21 cellular contexts compared by ENCODE assay signal in genomic region chrX:25016938-25017598, GRCh38. TPM values are rescaled to one million over a fixed set of nuclear protein-coding genes. Genes with fewer than 3 reads are reported as not detected.
DNase-seq lines count a peak whose midpoint lies in the region; ATAC-seq and TF ChIP-seq lines count a peak whose summit lies in the region.
"Had no signal": no experiment of that assay in that cellular context is flagged by ENCODE, and none has a peak within 500 bp of the region (broad histone marks: within the 10 kb centered on the region; RNA-seq: fewer than 3 reads in every experiment).

No MANE protein-coding gene starts in this region.

- H3K9me3 Mint-ChIP-seq in GM23338 (0 out of 3 replicates have a peak, but pooled peaks cover 3% of the 10 kb centered on the region), chondrocyte (ENCODE audit: low read depth) (no peaks in the 10 kb centered on the region)

- DNase-seq in GM23338 (ENCODE audit: low spot score) = no peak
- DNase-seq in SK-N-MC (ENCODE audit: low read depth, low spot score) = no peak
- no peak for DNase-seq in gastrocnemius medialis
- DNase-seq in chondrocyte (ENCODE audit: low spot score) = no peak
- DNase-seq: activated CD8-positive, alpha-beta memory T cell treated with anti-CD3 and anti-CD28 coated beads, Interleukin-2, amount 10 ng/mL, durations not matched to agents 7 days and 5 days; activated effector memory CD4-positive, alpha-beta T cell treated with Interleukin-2 at 50 U/mL for 16 hours; cerebellar nuclear complex; mucosa of descending colon; NCI-H226; spleen; T-cell had no signal

- in situ Hi-C loops in gastrocnemius medialis (cut with MboI; ENCODE audit: low sequenced_read_pairs in 4 of 4) = loop anchor here in 2 of 4 donors (10.0 to 25.0 kb wide), 2 partner anchors 180 to 262 kb away; no protein-coding TSS in a partner anchor

- H3K4me1 Mint-ChIP-seq in GM23338 (peaks cover 28% of the 10 kb centered on the region), chondrocyte (ENCODE audit: low read depth) (peaks cover 44% of the 10 kb centered on the region)

- no peaks in the 10 kb centered on the region for H3F3A ChIP-seq in GM23338 (replicated peaks; ENCODE audit: low read depth)

- TF ChIP-seq POLR2A in gastrocnemius medialis (IDR thresholded peaks at IDR 0.05) = no peak

- no peak overlapping the region for H3K27ac ChIP-seq in GM23338 (ENCODE audit: low read depth)
- H3K27ac ChIP-seq in SK-N-MC = peak overlapping the region; percentile 38; the same call in 1 of the 2 replicates
- H3K27ac ChIP-seq in gastrocnemius medialis = peak overlapping the region in 1 of 4 donors; percentile 42
- H3K27ac ChIP-seq: BLaER1, RWPE1, spleen, thoracic aorta had no signal

- H3K79me2 ChIP-seq in GM23338 (replicated peaks; ENCODE audit: insufficient read depth) = no peaks in the 10 kb centered on the region

- H2AFZ ChIP-seq in GM23338 = 0 out of 2 replicates have a peak overlapping the region, but pooled peaks have one; percentile 47

- H3K27me3 Mint-ChIP-seq in GM23338 (ENCODE audit: insufficient read depth, low read depth, poor library complexity) = peaks cover 89% of the 10 kb centered on the region
- H3K27me3 Mint-ChIP-seq in chondrocyte (ENCODE audit: low read depth) = peaks cover 78% of the 10 kb centered on the region

- H3K9ac ChIP-seq in SK-N-MC (ENCODE audit: insufficient read length) = peak overlapping the region; percentile 60
- no peak overlapping the region for H3K9ac ChIP-seq in iPS-15b (ENCODE audit: low read depth, low read length)
- H3K9ac ChIP-seq: BLaER1 had no signal

- peak overlapping the region; percentile 75 for H3K4me2 ChIP-seq in GM23338
- H3K4me2 ChIP-seq: BLaER1 had no signal

- H3K4me1 ChIP-seq in GM23338 (ENCODE audit: insufficient read depth) = peaks cover 29% of the 10 kb centered on the region
- peaks cover 26% of the 10 kb centered on the region for H3K4me1 ChIP-seq in iPS-15b (ENCODE audit: control insufficient read depth, insufficient read depth, low read length)
- H3K4me1 ChIP-seq in gastrocnemius medialis = peaks cover 12 to 13% of the 10 kb centered on the region in 2 donors

- no peak overlapping the region for H3K27ac Mint-ChIP-seq in GM23338
- H3K27ac Mint-ChIP-seq in chondrocyte (ENCODE audit: unreplicated experiment) = no peak overlapping the region
- H3K27ac Mint-ChIP-seq: activated CD8-positive, alpha-beta memory T cell treated with anti-CD3 and anti-CD28 coated beads, Interleukin-2, amount 10 ng/mL, durations not matched to agents 7 days and 5 days; T-cell had no signal

- ATAC-seq in GM23338 = no peak
- ATAC-seq in gastrocnemius medialis = no peak
- no peak for ATAC-seq in GM19463 (IDR thresholded peaks at IDR 0.05; ENCODE audit: unreplicated experiment)
- ATAC-seq in GM18502 (IDR thresholded peaks at IDR 0.05; ENCODE audit: poor library complexity, unreplicated experiment) = no peak
- ATAC-seq: activated CD4-positive, CD25-positive, alpha-beta regulatory T cell treated with anti-CD3 and anti-CD28 coated beads, Interleukin-2, amount 50 U/mL, for 24 hours; activated CD8-positive, alpha-beta memory T cell treated with anti-CD3 and anti-CD28 coated beads, Interleukin-2, amount 10 ng/mL, durations not matched to agents 7 days and 5 days; HCT116; left lobe of liver; mucosa of descending colon; T-cell had no signal

- H3K27me3 ChIP-seq in GM23338 (ENCODE audit: insufficient read depth) (peaks cover 95% of the 10 kb centered on the region), iPS-15b (ENCODE audit: control insufficient read depth, insufficient read depth, low read length) (peaks cover 96% of the 10 kb centered on the region), gastrocnemius medialis (peaks cover 49 to 70% (median 65%) of the 10 kb centered on the region in 3 donors)

- peaks cover 3% of the 10 kb centered on the region; the same call in 1 of the 3 replicates for H3K36me3 Mint-ChIP-seq in GM23338 (ENCODE audit: low read depth)
- H3K36me3 Mint-ChIP-seq in chondrocyte (ENCODE audit: low read depth) = peaks cover 1% of the 10 kb centered on the region
- H3K36me3 Mint-ChIP-seq: activated CD8-positive, alpha-beta memory T cell treated with anti-CD3 and anti-CD28 coated beads, Interleukin-2, amount 10 ng/mL, durations not matched to agents 7 days and 5 days; T-cell had no signal

- intact Hi-C loops in gastrocnemius medialis (cut with DNase I; ENCODE audit: low total_unique reads) = loop anchor here (5.0 kb wide), 1 partner anchor 265 kb away; no protein-coding TSS in a partner anchor

- no peaks in the 10 kb centered on the region for H4K20me1 ChIP-seq in GM23338 (replicated peaks; ENCODE audit: insufficient read depth)

- H3K4me3 Mint-ChIP-seq in GM23338 = peak overlapping the region; percentile 73
- H3K4me3 Mint-ChIP-seq in chondrocyte (ENCODE audit: unreplicated experiment) = no peak overlapping the region
- H3K4me3 Mint-ChIP-seq: activated CD8-positive, alpha-beta memory T cell treated with anti-CD3 and anti-CD28 coated beads, Interleukin-2, amount 10 ng/mL, durations not matched to agents 7 days and 5 days had no signal

- no peaks in the 10 kb centered on the region for H3K36me3 ChIP-seq in GM23338 (ENCODE audit: insufficient read depth)
- no peaks in the 10 kb centered on the region for H3K36me3 ChIP-seq in SK-N-MC (ENCODE audit: insufficient read depth, low read length)
- H3K36me3 ChIP-seq in iPS-15b (ENCODE audit: control insufficient read depth, insufficient read depth, low read length) = no peaks in the 10 kb centered on the region
- H3K36me3 ChIP-seq in gastrocnemius medialis = no peaks in the 10 kb centered on the region
- H3K36me3 ChIP-seq: BLaER1, spleen, thoracic aorta had no signal

- H3K9me2 ChIP-seq in GM23338 (ENCODE audit: insufficient read depth) = no peaks in the 10 kb centered on the region

- TF ChIP-seq CTCF in GM23338 (conservative IDR thresholded peaks at IDR 0.05; ENCODE audit: low read depth in 2 of 2) = no peak
- no peak for TF ChIP-seq CTCF in gastrocnemius medialis (IDR thresholded peaks at IDR 0.05 in 4 of 5, conservative IDR thresholded peaks at IDR 0.05 in 1 of 5)
- TF ChIP-seq CTCF in chondrocyte (IDR thresholded peaks at IDR 0.05) = no peak

- H3K9me3 ChIP-seq in SK-N-MC (ENCODE audit: low read depth, low read length) (no peaks in the 10 kb centered on the region), iPS-15b (ENCODE audit: control insufficient read depth, insufficient read depth, low read length) (no peaks in the 10 kb centered on the region), gastrocnemius medialis (no peaks in the 10 kb centered on the region)
- H3K9me3 ChIP-seq: mucosa of descending colon, thoracic aorta had no signal

- H3K4me3 ChIP-seq in GM23338 (peak overlapping the region; percentile 52), SK-N-MC (peak overlapping the region; percentile 77), iPS-15b (ENCODE audit: low read depth, low read length) (peak overlapping the region; percentile 48), gastrocnemius medialis (peak overlapping the region in 3 of 4 donors; percentile 36 to 57 (median 48))
- H3K4me3 ChIP-seq: BLaER1, mucosa of descending colon, thoracic aorta had no signal

TF ChIP-seq in GM23338, 12 proteins besides CTCF, POLR2A, EP300 and RAD21 (continues in another document):
- TF ChIP-seq EZH2phosphoT487 (IDR thresholded peaks at IDR 0.05; ENCODE audit: unreplicated experiment) (no peak), ZNF331 (CRISPR knock-in tag; IDR thresholded peaks at IDR 0.05; ENCODE audit: low read depth) (no peak), CREB1 (CRISPR knock-in tag; IDR thresholded peaks at IDR 0.05; ENCODE audit: low read depth) (no peak), JUNB (IDR thresholded peaks at IDR 0.05; ENCODE audit: unreplicated experiment) (no peak), EZH2 (IDR thresholded peaks at IDR 0.05; ENCODE audit: low read depth, unreplicated experiment) (no peak), ZNF114 (CRISPR knock-in tag; IDR thresholded peaks at IDR 0.05) (no peak), STAT1 (IDR thresholded peaks at IDR 0.05; ENCODE audit: unreplicated experiment) (no peak)
- TF ChIP-seq, protein P1, sequence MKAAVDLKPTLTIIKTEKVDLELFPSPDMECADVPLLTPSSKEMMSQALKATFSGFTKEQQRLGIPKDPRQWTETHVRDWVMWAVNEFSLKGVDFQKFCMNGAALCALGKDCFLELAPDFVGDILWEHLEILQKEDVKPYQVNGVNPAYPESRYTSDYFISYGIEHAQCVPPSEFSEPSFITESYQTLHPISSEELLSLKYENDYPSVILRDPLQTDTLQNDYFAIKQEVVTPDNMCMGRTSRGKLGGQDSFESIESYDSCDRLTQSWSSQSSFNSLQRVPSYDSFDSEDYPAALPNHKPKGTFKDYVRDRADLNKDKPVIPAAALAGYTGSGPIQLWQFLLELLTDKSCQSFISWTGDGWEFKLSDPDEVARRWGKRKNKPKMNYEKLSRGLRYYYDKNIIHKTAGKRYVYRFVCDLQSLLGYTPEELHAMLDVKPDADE (IDR thresholded peaks at IDR 0.05) = no peak

RNA-seq across cellular contexts. Expression of gene ARX, which starts 1.3 kb away (rescaled TPM):
- not detected in 2 replicates for total RNA-seq in GM23338 (2014; rRNA removed; shearing (Covaris generic))
- 0.07 and 0.13 TPM in 2 replicates for polyA plus RNA-seq in GM23338 (2016; fragmentation: Nextera tagmentation; extraction: Ambion mirVana)
- total RNA-seq in gastrocnemius medialis (1 to 10 TPM; 2.3 to 5.1 (median 3.5) TPM), chondrocyte (not detected in 3 replicates)
- total RNA-seq: activated CD8-positive, alpha-beta memory T cell treated with anti-CD3 and anti-CD28 coated beads, Interleukin-2, amount 10 ng/mL, durations not matched to agents 7 days and 5 days; left lobe of liver; osteoblast; T-cell; thoracic aorta had no signal
- polyA plus RNA-seq: spleen had no signal
